In genomic region chr4:98938386-98938785, GRCh38 we compare ENCODE assay signal across 15 cellular contexts. TPM values are rescaled to one million over a fixed set of nuclear protein-coding genes. Genes with fewer than 3 reads are reported as not detected.
DNase-seq lines count a peak whose midpoint lies in the region; ATAC-seq, FAIRE-seq and TF ChIP-seq lines count a peak whose summit lies in the region.
"Had no signal": no experiment of that assay in that cellular context is flagged by ENCODE, and none has a peak within 500 bp of the region (broad histone marks: within the 10 kb centered on the region; RNA-seq: fewer than 3 reads in every experiment).

No MANE protein-coding gene starts in this region.

- no peak for DNase-seq in GM23338 (ENCODE audit: low spot score)
- peak; percentile 34 for DNase-seq in RCC 7860 (ENCODE audit: low spot score)
- peak; percentile 81 for DNase-seq in osteoblast (ENCODE audit: insufficient read length, low spot score, missing footprints)
- no peak for DNase-seq in DMS114 treated with DMSO at 0.1 percent for 48 hours (lab: John Stamatoyannopoulos, UW; ENCODE audit: unreplicated experiment)
- DNase-seq in mucosa of gallbladder (ENCODE audit: low spot score): no peak
- no peak for DNase-seq in NCI-H2196 treated with DMSO at 0.1 percent for 48 hours (lab: John Stamatoyannopoulos, UW; ENCODE audit: unreplicated experiment)
- DNase-seq in HK-2 (ENCODE audit: unreplicated experiment): no peak
- DNase-seq: activated CD4-positive, CD25-positive, alpha-beta regulatory T cell; activated T-cell treated with anti-CD3 and anti-CD28 coated beads, Interleukin-2, amount 50 U/mL, for 48 hours; NCI-H524; SJCRH30; stimulated activated CD4-positive, alpha-beta T cell treated with anti-CD3 and anti-CD28 coated beads, Interleukin-4, amount 100 ng/mL, for 24 hours had no signal

- H3K9me2 ChIP-seq in GM23338 (ENCODE audit: insufficient read depth): peaks cover 3% of the 10 kb centered on the region; the same call in 1 of the 2 replicates

- peaks cover 24% of the 10 kb centered on the region for H3K4me1 Mint-ChIP-seq in GM23338

- peaks cover 6% of the 10 kb centered on the region for H3K4me1 ChIP-seq in GM23338 (ENCODE audit: insufficient read depth)
- peaks cover 7% of the 10 kb centered on the region for H3K4me1 ChIP-seq in osteoblast (ENCODE audit: insufficient read depth, low read length)
- H3K4me1 ChIP-seq: SJCRH30 had no signal

- ATAC-seq in GM23338 (no peak), esophagus mucosa (peak; percentile 73)

- H3K27ac ChIP-seq in GM23338 (ENCODE audit: low read depth): peak overlapping the region; percentile 88
- no peak overlapping the region for H3K27ac ChIP-seq in osteoblast (ENCODE audit: low read depth, low read length)
- H3K27ac ChIP-seq: SJCRH30 had no signal

- no peak overlapping the region for H3K4me3 Mint-ChIP-seq in GM23338
- H3K4me3 Mint-ChIP-seq: central memory CD8-positive, alpha-beta T cell had no signal

- no peak for FAIRE-seq in RCC 7860 (lab: Jason Lieb, UNC)
- FAIRE-seq: GM12891 had no signal

- H3K4me3 ChIP-seq in GM23338 (0 out of 2 replicates have a peak overlapping the region, but pooled peaks have one; percentile 12), osteoblast (ENCODE audit: insufficient read depth, low read length) (no peak overlapping the region)
- H3K4me3 ChIP-seq: SJCRH30 had no signal

- H3F3A ChIP-seq in GM23338 (replicated peaks; ENCODE audit: low read depth): no peaks in the 10 kb centered on the region

- peaks cover 21% of the 10 kb centered on the region for H3K36me3 Mint-ChIP-seq in GM23338 (ENCODE audit: low read depth)

- H3K27me3 ChIP-seq in GM23338 (ENCODE audit: insufficient read depth) (no peaks in the 10 kb centered on the region), osteoblast (ENCODE audit: insufficient read depth, low read length) (no peaks in the 10 kb centered on the region)
- H3K27me3 ChIP-seq: SJCRH30 had no signal

- no peaks in the 10 kb centered on the region for H3K36me3 ChIP-seq in GM23338 (ENCODE audit: insufficient read depth)
- H3K36me3 ChIP-seq in osteoblast (ENCODE audit: insufficient read depth, low read length): no peaks in the 10 kb centered on the region
- H3K36me3 ChIP-seq: SJCRH30 had no signal

- H4K20me1 ChIP-seq in GM23338 (replicated peaks; ENCODE audit: insufficient read depth): no peaks in the 10 kb centered on the region
- no peaks in the 10 kb centered on the region for H4K20me1 ChIP-seq in osteoblast (ENCODE audit: insufficient read depth, low read length)

- peaks cover 21% of the 10 kb centered on the region for H3K9me3 Mint-ChIP-seq in GM23338
- H3K9me3 Mint-ChIP-seq: central memory CD8-positive, alpha-beta T cell had no signal

- H3K4me2 ChIP-seq in GM23338 (peak overlapping the region; percentile 12), osteoblast (ENCODE audit: insufficient read depth, low read length) (no peak overlapping the region)

- peaks cover 8% of the 10 kb centered on the region for H3K27me3 Mint-ChIP-seq in GM23338 (ENCODE audit: insufficient read depth, low read depth, poor library complexity)
- H3K27me3 Mint-ChIP-seq: central memory CD8-positive, alpha-beta T cell had no signal

- H3K79me2 ChIP-seq in GM23338 (replicated peaks; ENCODE audit: insufficient read depth) (no peaks in the 10 kb centered on the region), osteoblast (ENCODE audit: insufficient read depth, low read length) (no peaks in the 10 kb centered on the region)

- TF ChIP-seq CTCF in GM23338 (conservative IDR thresholded peaks at IDR 0.05; ENCODE audit: low read depth in 2 of 2) (no peak), osteoblast (IDR thresholded peaks at IDR 0.05; ENCODE audit: extremely low read depth, low read depth, low read length) (no peak)

- peak overlapping the region; percentile 49 for H3K27ac Mint-ChIP-seq in GM23338

- no peaks in the 10 kb centered on the region for H3K9me3 ChIP-seq in osteoblast (ENCODE audit: low read depth, low read length)
- H3K9me3 ChIP-seq: SJCRH30 had no signal

- H2AFZ ChIP-seq in GM23338 (no peak overlapping the region), osteoblast (ENCODE audit: low read length) (no peak overlapping the region)

TF ChIP-seq in GM23338, 12 proteins besides CTCF, POLR2A, EP300 and RAD21:
- TF ChIP-seq NANOG (IDR thresholded peaks at IDR 0.05; ENCODE audit: borderline replicate concordance) (no peak), CREB1 (CRISPR knock-in tag; IDR thresholded peaks at IDR 0.05; ENCODE audit: low read depth) (no peak), JUNB (IDR thresholded peaks at IDR 0.05; ENCODE audit: unreplicated experiment) (no peak), POLR2AphosphoS5 (IDR thresholded peaks at IDR 0.05; ENCODE audit: low read depth) (no peak)
- TF ChIP-seq, protein P1, sequence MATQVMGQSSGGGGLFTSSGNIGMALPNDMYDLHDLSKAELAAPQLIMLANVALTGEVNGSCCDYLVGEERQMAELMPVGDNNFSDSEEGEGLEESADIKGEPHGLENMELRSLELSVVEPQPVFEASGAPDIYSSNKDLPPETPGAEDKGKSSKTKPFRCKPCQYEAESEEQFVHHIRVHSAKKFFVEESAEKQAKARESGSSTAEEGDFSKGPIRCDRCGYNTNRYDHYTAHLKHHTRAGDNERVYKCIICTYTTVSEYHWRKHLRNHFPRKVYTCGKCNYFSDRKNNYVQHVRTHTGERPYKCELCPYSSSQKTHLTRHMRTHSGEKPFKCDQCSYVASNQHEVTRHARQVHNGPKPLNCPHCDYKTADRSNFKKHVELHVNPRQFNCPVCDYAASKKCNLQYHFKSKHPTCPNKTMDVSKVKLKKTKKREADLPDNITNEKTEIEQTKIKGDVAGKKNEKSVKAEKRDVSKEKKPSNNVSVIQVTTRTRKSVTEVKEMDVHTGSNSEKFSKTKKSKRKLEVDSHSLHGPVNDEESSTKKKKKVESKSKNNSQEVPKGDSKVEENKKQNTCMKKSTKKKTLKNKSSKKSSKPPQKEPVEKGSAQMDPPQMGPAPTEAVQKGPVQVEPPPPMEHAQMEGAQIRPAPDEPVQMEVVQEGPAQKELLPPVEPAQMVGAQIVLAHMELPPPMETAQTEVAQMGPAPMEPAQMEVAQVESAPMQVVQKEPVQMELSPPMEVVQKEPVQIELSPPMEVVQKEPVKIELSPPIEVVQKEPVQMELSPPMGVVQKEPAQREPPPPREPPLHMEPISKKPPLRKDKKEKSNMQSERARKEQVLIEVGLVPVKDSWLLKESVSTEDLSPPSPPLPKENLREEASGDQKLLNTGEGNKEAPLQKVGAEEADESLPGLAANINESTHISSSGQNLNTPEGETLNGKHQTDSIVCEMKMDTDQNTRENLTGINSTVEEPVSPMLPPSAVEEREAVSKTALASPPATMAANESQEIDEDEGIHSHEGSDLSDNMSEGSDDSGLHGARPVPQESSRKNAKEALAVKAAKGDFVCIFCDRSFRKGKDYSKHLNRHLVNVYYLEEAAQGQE (IDR thresholded peaks at IDR 0.05; ENCODE audit: unreplicated experiment): no peak
- TF ChIP-seq, protein P2, sequence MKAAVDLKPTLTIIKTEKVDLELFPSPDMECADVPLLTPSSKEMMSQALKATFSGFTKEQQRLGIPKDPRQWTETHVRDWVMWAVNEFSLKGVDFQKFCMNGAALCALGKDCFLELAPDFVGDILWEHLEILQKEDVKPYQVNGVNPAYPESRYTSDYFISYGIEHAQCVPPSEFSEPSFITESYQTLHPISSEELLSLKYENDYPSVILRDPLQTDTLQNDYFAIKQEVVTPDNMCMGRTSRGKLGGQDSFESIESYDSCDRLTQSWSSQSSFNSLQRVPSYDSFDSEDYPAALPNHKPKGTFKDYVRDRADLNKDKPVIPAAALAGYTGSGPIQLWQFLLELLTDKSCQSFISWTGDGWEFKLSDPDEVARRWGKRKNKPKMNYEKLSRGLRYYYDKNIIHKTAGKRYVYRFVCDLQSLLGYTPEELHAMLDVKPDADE (IDR thresholded peaks at IDR 0.05): no peak

RNA-seq across cellular contexts. Expression of gene EIF4E, which starts 9.5 kb away (rescaled TPM):
- total RNA-seq in GM23338 (2014; rRNA removed; shearing (Covaris generic)): 257 and 351 TPM in 2 replicates
- 102 and 113 TPM in 2 replicates for polyA plus RNA-seq in GM23338 (2016; fragmentation: Nextera tagmentation; extraction: Ambion mirVana)
- total RNA-seq in esophagus mucosa: 79.7 TPM
- total RNA-seq in osteoblast: 94.9 and 105 TPM in 2 replicates
- 65.3 TPM for total RNA-seq in mucosa of gallbladder

RNA-seq across cellular contexts. Expression of gene METAP1, which starts 57.1 kb away (rescaled TPM):
- total RNA-seq in GM23338 (2014; rRNA removed; shearing (Covaris generic)): 94.5 and 122 TPM in 2 replicates
- polyA plus RNA-seq in GM23338 (2016; fragmentation: Nextera tagmentation; extraction: Ambion mirVana): 58.7 and 64.1 TPM in 2 replicates
- total RNA-seq in esophagus mucosa: 75.4 TPM
- total RNA-seq in osteoblast: 48.6 and 52.8 TPM in 2 replicates
- total RNA-seq in mucosa of gallbladder: 39.7 TPM

Comparison
In these comparisons a context has a peak if more than half of its experiments do, and no peak if none do; other contexts are left out.
1. DNase-seq: peak in RCC 7860 (single experiment) and osteoblast (single experiment); none in GM23338 (single experiment), DMS114 treated with DMSO at 0.1 percent for 48 hours (single experiment), mucosa of gallbladder (single experiment), NCI-H2196 treated with DMSO at 0.1 percent for 48 hours (single experiment) and HK-2 (single experiment).